Comparison of ENCODE assay signal across 23 cellular contexts in genomic region chr2:241268306-241268705, GRCh38. TPM values are rescaled to one million over a fixed set of nuclear protein-coding genes. Genes with fewer than 3 reads are reported as not detected.
DNase-seq lines count a peak whose midpoint lies in the region; ATAC-seq and TF ChIP-seq lines count a peak whose summit lies in the region.
"Had no signal": no experiment of that assay in that cellular context is flagged by ENCODE, and none has a peak within 500 bp of the region (broad histone marks: within the 10 kb centered on the region; RNA-seq: fewer than 3 reads in every experiment).

No MANE protein-coding gene starts in this region.

- peaks cover 81% of the 10 kb centered on the region for H3K79me2 ChIP-seq in GM23338 (replicated peaks; ENCODE audit: insufficient read depth)
- H3K79me2 ChIP-seq in SK-N-SH (ENCODE audit: insufficient read depth): peaks cover 96% of the 10 kb centered on the region

- H3K27me3 Mint-ChIP-seq in GM23338 (ENCODE audit: insufficient read depth, low read depth, poor library complexity): peaks cover 8% of the 10 kb centered on the region
- no peaks in the 10 kb centered on the region for H3K27me3 Mint-ChIP-seq in effector memory CD8-positive, alpha-beta T cell
- no peaks in the 10 kb centered on the region for H3K27me3 Mint-ChIP-seq in nephron (ENCODE audit: low read depth)
- H3K27me3 Mint-ChIP-seq: CD4-positive, alpha-beta memory T cell; stimulated activated naive CD8-positive, alpha-beta T cell treated with anti-CD3 and anti-CD28 coated beads, Interleukin-15, Interleukin-2, amounts not matched to agents 100 ng/mL and 50 ng/mL, for 24 hours had no signal

- no peak for TF ChIP-seq CTCF in GM23338 (conservative IDR thresholded peaks at IDR 0.05; ENCODE audit: low read depth in 2 of 2)
- TF ChIP-seq CTCF in nephron (IDR thresholded peaks at IDR 0.05; ENCODE audit: unreplicated experiment in 3 of 3): no peak
- no peak for TF ChIP-seq CTCF in SK-N-SH (IDR thresholded peaks at IDR 0.05)

- POLR2A ChIA-PET in SK-N-SH (lab: Yijun Ruan, JAX): no interaction called here

- H3K9ac ChIP-seq in SK-N-SH: no peak overlapping the region

- H3K9me2 ChIP-seq in GM23338 (ENCODE audit: insufficient read depth) (no peaks in the 10 kb centered on the region), SK-N-SH (no peaks in the 10 kb centered on the region)

- H3K9me3 ChIP-seq in SK-N-SH: no peaks in the 10 kb centered on the region
- H3K9me3 ChIP-seq: body of pancreas, MG63, tibial artery had no signal

- no peak for DNase-seq in GM23338 (ENCODE audit: low spot score)
- DNase-seq in RPMI7951 (ENCODE audit: low read depth): peak; percentile 37
- DNase-seq in effector memory CD8-positive, alpha-beta T cell: no peak
- DNase-seq in NCI-H2171 (lab: John Stamatoyannopoulos, UW): no peak
- DNase-seq in occipital lobe (lab: John Stamatoyannopoulos, UW): no peak
- no peak for DNase-seq in SK-N-SH
- DNase-seq: activated effector memory CD4-positive, alpha-beta T cell treated with Interleukin-2 at 50 U/mL for 16 hours; body of pancreas; CD4-positive, alpha-beta memory T cell; DMS153; GDM1; head of caudate nucleus; MG63; NCI-H1436; NCI-H2107; NK-92 treated with Interleukin-12 subunit alpha and Interleukin-12 subunit beta, amount 100 ng/mL, for 24 hours; stimulated activated CD4-positive, alpha-beta T cell treated with anti-CD3 and anti-CD28 coated beads, Interleukin-4, amount 100 ng/mL, for 24 hours; tibial artery had no signal

- H3K27me3 ChIP-seq in GM23338 (ENCODE audit: insufficient read depth) (no peaks in the 10 kb centered on the region), SK-N-SH (ENCODE audit: insufficient read depth) (no peaks in the 10 kb centered on the region)
- H3K27me3 ChIP-seq: body of pancreas, MG63, tibial artery had no signal

- no peak for ATAC-seq in GM23338
- ATAC-seq in effector memory CD8-positive, alpha-beta T cell (replicated peaks): no peak
- no peak for ATAC-seq in activated CD4-positive, CD25-positive, alpha-beta regulatory T cell treated with anti-CD3 and anti-CD28 coated beads, Interleukin-2, amount 50 U/mL, for 24 hours
- ATAC-seq: body of pancreas, left lobe of liver, SK-N-SH treated with all-trans-retinoic acid at 6 μM for 48 hours had no signal

- CTCF ChIA-PET in SK-N-SH (lab: Yijun Ruan, JAX): interaction anchor here (1.6 to 2.0 kb wide), 2 partner anchors 10 to 47 kb away, joined by 7 to 8 read pairs; partner anchors contain the start of genes HDLBP and SEPTIN2

- 88% methylated on average over 7 of the region's 7 CpGs for WGBS in SK-N-SH (ENCODE audit: low lambda C conversion rate)

- H3K36me3 Mint-ChIP-seq in GM23338 (ENCODE audit: low read depth): peaks cover 44% of the 10 kb centered on the region
- peaks cover 31% of the 10 kb centered on the region for H3K36me3 Mint-ChIP-seq in effector memory CD8-positive, alpha-beta T cell (ENCODE audit: insufficient read depth)
- peaks cover 46% of the 10 kb centered on the region for H3K36me3 Mint-ChIP-seq in nephron (ENCODE audit: low read depth)

- H3K4me1 Mint-ChIP-seq in GM23338 (peaks cover 41% of the 10 kb centered on the region), nephron (peaks cover 43% of the 10 kb centered on the region)
- peaks cover 31 to 40% of the 10 kb centered on the region in 2 donors for H3K4me1 Mint-ChIP-seq in effector memory CD8-positive, alpha-beta T cell (ENCODE audit: low read depth in 2 of 2)

- no peaks in the 10 kb centered on the region for H3K9me3 Mint-ChIP-seq in GM23338
- H3K9me3 Mint-ChIP-seq in effector memory CD8-positive, alpha-beta T cell: no peaks in the 10 kb centered on the region
- H3K9me3 Mint-ChIP-seq in nephron: no peaks in the 10 kb centered on the region
- H3K9me3 Mint-ChIP-seq: stimulated activated naive CD8-positive, alpha-beta T cell treated with anti-CD3 and anti-CD28 coated beads, Interleukin-15, Interleukin-2, amounts not matched to agents 100 ng/mL and 50 ng/mL, for 24 hours had no signal

- H3K27ac ChIP-seq in GM23338 (ENCODE audit: low read depth): no peak overlapping the region
- no peak overlapping the region for H3K27ac ChIP-seq in SK-N-SH (ENCODE audit: low read depth in 2 of 2, low read length in 1 of 2)
- H3K27ac ChIP-seq: tibial artery had no signal

- H3K4me2 ChIP-seq in GM23338 (no peak overlapping the region), SK-N-SH (no peak overlapping the region)

- H3K4me3 Mint-ChIP-seq in GM23338: no peak overlapping the region
- H3K4me3 Mint-ChIP-seq in effector memory CD8-positive, alpha-beta T cell: no peak overlapping the region
- H3K4me3 Mint-ChIP-seq in nephron: peak overlapping the region; percentile 45 to 62 (median 57)
- H3K4me3 Mint-ChIP-seq: stimulated activated naive CD8-positive, alpha-beta T cell treated with anti-CD3 and anti-CD28 coated beads, Interleukin-15, Interleukin-2, amounts not matched to agents 100 ng/mL and 50 ng/mL, for 24 hours had no signal

- H3K27ac Mint-ChIP-seq in GM23338: peak overlapping the region; percentile 74; the same call in 1 of the 2 replicates
- peak overlapping the region; percentile 49 to 62 for H3K27ac Mint-ChIP-seq in effector memory CD8-positive, alpha-beta T cell
- H3K27ac Mint-ChIP-seq in nephron: no peak overlapping the region
- H3K27ac Mint-ChIP-seq: stimulated activated naive CD8-positive, alpha-beta T cell treated with anti-CD3 and anti-CD28 coated beads, Interleukin-15, Interleukin-2, amounts not matched to agents 100 ng/mL and 50 ng/mL, for 24 hours had no signal

- TF ChIP-seq EP300 in SK-N-SH (IDR thresholded peaks at IDR 0.05; ENCODE audit: borderline replicate concordance in 1 of 2, low read depth in 1 of 2, low read length in 1 of 2): no peak

- 0 out of 2 replicates have a peak, but pooled peaks cover 4% of the 10 kb centered on the region for H3F3A ChIP-seq in GM23338 (replicated peaks; ENCODE audit: low read depth)
- H3F3A ChIP-seq in SK-N-SH (replicated peaks; ENCODE audit: insufficient read depth): peaks cover 4% of the 10 kb centered on the region

- peaks cover 56% of the 10 kb centered on the region for H4K20me1 ChIP-seq in GM23338 (replicated peaks; ENCODE audit: insufficient read depth)
- H4K20me1 ChIP-seq in SK-N-SH (ENCODE audit: insufficient read depth): peaks cover 82% of the 10 kb centered on the region

- H2AFZ ChIP-seq in GM23338 (no peak overlapping the region), SK-N-SH (ENCODE audit: low read depth) (no peak overlapping the region)

- no peak overlapping the region for H3K4me3 ChIP-seq in GM23338
- no peak overlapping the region for H3K4me3 ChIP-seq in SK-N-SH (ENCODE audit: low read depth in 2 of 2, low read length in 1 of 2)
- H3K4me3 ChIP-seq: body of pancreas, MG63, tibial artery had no signal

- H3K36me3 ChIP-seq in GM23338 (ENCODE audit: insufficient read depth) (peaks cover 7% of the 10 kb centered on the region; the same call in 1 of the 2 replicates), SK-N-SH (replicated peaks in 1 of 2; ENCODE audit: control insufficient read depth in 1 of 2, insufficient read depth in 2 of 2, low read length in 1 of 2) (peaks cover 36 to 47% of the 10 kb centered on the region in 2 experiments)

- H3K4me1 ChIP-seq in GM23338 (ENCODE audit: insufficient read depth) (peaks cover 10% of the 10 kb centered on the region), SK-N-SH (ENCODE audit: control insufficient read depth in 1 of 2, insufficient read depth in 2 of 2, low read depth in 1 of 2, low read length in 1 of 2) (peaks cover 15 to 32% of the 10 kb centered on the region in 2 experiments; a peak in 3 of 4 replicates)

- no peak for TF ChIP-seq RAD21 in SK-N-SH (IDR thresholded peaks at IDR 0.05; ENCODE audit: low read length)

TF ChIP-seq in GM23338, 12 proteins besides CTCF, POLR2A, EP300 and RAD21:
- TF ChIP-seq POLR2AphosphoS5 (IDR thresholded peaks at IDR 0.05; ENCODE audit: low read depth): no peak

TF ChIP-seq in SK-N-SH, 30 proteins besides CTCF, POLR2A, EP300 and RAD21 (continues in another document):
- no peak for TF ChIP-seq MEF2A (IDR thresholded peaks at IDR 0.05; ENCODE audit: borderline replicate concordance, low read depth)
- TF ChIP-seq NRF1 (IDR thresholded peaks at IDR 0.05; ENCODE audit: low read depth, low read length): no peak
- TF ChIP-seq FOXM1 (IDR thresholded peaks at IDR 0.05; ENCODE audit: low read depth): no peak
- no peak for TF ChIP-seq EZH2phosphoT487 (IDR thresholded peaks at IDR 0.05; ENCODE audit: borderline replicate concordance, low read depth)
- TF ChIP-seq TCF12 (IDR thresholded peaks at IDR 0.05): no peak
- TF ChIP-seq RXRA (IDR thresholded peaks at IDR 0.05; ENCODE audit: borderline replicate concordance, low read depth): no peak
- TF ChIP-seq CHD2 (IDR thresholded peaks at IDR 0.05; ENCODE audit: low read length, partially characterized antibody): no peak
- no peak for TF ChIP-seq TEAD4 (IDR thresholded peaks at IDR 0.05; ENCODE audit: borderline replicate concordance, insufficient read depth)
- no peak for TF ChIP-seq FOXJ3 (CRISPR knock-in tag; IDR thresholded peaks at IDR 0.05)
- no peak for TF ChIP-seq RFX5 (IDR thresholded peaks at IDR 0.05; ENCODE audit: low read length)
- no peak for TF ChIP-seq GABPA (IDR thresholded peaks at IDR 0.05; ENCODE audit: low read depth)
- no peak for TF ChIP-seq NFIC (IDR thresholded peaks at IDR 0.05; ENCODE audit: borderline replicate concordance)

RNA-seq across cellular contexts. Expression of gene HDLBP, which starts 47.2 kb away (rescaled TPM):
- total RNA-seq in GM23338 (2014; rRNA removed; shearing (Covaris generic)): 306 and 312 TPM in 2 replicates
- polyA plus RNA-seq in GM23338 (2016; fragmentation: Nextera tagmentation; extraction: Ambion mirVana) (218 and 230 TPM in 2 replicates), SK-N-SH (2012; rRNA removed) (211 and 263 TPM in 2 replicates)
- 403 and 467 TPM in 2 replicates for total RNA-seq in RPMI7951 (2014; rRNA removed; shearing (Covaris generic))
- total RNA-seq in occipital lobe: 138 TPM
- 190 and 208 TPM in 2 replicates for polyA plus RNA-seq in SK-N-SH (2012; cell fraction: cytosol; rRNA removed)
- 430 and 440 TPM in 2 replicates for polyA plus RNA-seq in SK-N-SH (2012; cell fraction: nucleus; rRNA removed)

RNA-seq across cellular contexts. Expression of gene SEPTIN2, which starts 47.4 kb away (rescaled TPM):
- total RNA-seq in GM23338 (2014; rRNA removed; shearing (Covaris generic)): 370 and 393 TPM in 2 replicates
- 204 and 227 TPM in 2 replicates for polyA plus RNA-seq in GM23338 (2016; fragmentation: Nextera tagmentation; extraction: Ambion mirVana)
- 451 and 502 TPM in 2 replicates for total RNA-seq in RPMI7951 (2014; rRNA removed; shearing (Covaris generic))
- 266 TPM for total RNA-seq in occipital lobe
- 226 and 330 TPM in 2 replicates for polyA plus RNA-seq in SK-N-SH (2012; rRNA removed)
- 307 and 361 TPM in 2 replicates for polyA plus RNA-seq in SK-N-SH (2012; cell fraction: cytosol; rRNA removed)
- polyA plus RNA-seq in SK-N-SH (2012; cell fraction: nucleus; rRNA removed): 212 and 449 TPM in 2 replicates

Comparison
In these comparisons a context has a peak if more than half of its experiments do, and no peak if none do; other contexts are left out.
1. H3K27ac Mint-ChIP-seq: peak in GM23338 (single experiment) and effector memory CD8-positive, alpha-beta T cell (2 of 2); none in nephron (0 of 3).
2. H3K4me3 Mint-ChIP-seq: peak in nephron (3 of 3); none in GM23338 (single experiment) and effector memory CD8-positive, alpha-beta T cell (0 of 2).